Comparison of ENCODE assay signal across 8 cellular contexts in the genomic region with DNA sequence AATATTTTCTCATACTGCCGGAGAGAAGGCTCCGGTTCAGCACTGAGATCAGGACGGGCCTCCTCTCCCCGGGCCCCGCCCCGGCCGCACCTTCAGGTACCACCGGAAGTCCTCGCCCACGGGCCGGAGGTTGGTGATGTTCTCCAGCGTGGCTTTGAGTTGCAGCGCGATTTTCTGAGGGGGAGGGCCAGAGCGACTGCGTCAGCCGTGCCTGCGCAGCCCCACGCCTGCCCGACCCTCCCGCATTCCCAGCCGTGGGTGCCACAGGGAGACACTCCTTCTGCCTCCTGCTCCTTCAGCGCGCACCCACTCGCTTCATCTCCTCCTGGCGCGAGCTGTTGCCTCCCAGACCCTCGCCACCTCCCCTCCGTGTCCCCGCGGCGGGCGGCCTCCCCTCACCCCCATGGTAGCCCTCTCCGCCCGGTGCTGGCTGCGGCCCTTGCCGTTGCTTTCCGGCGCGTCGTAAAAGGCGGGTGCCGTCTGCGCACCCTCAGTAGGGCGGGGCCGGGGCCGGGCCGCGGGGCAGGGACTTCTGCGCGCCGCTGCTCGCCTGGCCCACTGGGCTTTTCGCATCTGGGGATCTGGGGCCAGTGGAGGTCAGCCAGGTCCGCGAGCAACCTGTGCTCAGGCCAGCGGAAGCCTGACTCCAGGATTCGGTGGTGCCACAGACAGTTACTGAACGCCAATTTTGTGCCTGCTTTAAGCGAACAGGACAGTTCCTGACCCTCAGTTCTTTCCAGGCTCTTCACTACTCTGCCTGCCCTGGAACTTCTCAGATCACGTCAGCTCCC. TPM values are rescaled to one million over a fixed set of nuclear protein-coding genes. Genes with fewer than 3 reads are reported as not detected.
A peak's percentile ranks its signal among the peaks of the same experiment; 100 is the strongest.
DNase-seq lines count a peak whose midpoint lies in the region; ATAC-seq and TF ChIP-seq lines count a peak whose summit lies in the region.

A gene (minus strand): TSS at position 464 of the 791 bp plus-strand sequence. CDS start 59 bp downstream, at position 405.

- peak; percentile 83 for DNase-seq in CD14-positive monocyte (ENCODE audit: low spot score)
- peak; percentile 97 for DNase-seq in NCI-H82 (lab: John Stamatoyannopoulos, UW)
- DNase-seq in activated CD4-positive, alpha-beta memory T cell treated with anti-CD3 and anti-CD28 coated beads, Interleukin-2, amount 10 ng/mL, durations not matched to agents 7 days and 5 days: peak; percentile 94
- peak; percentile 87 to 98 for DNase-seq in lower leg skin (ENCODE audit: low spot score in 2 of 2)
- peak; percentile 94 to 96 for DNase-seq in stimulated activated CD4-positive, alpha-beta T cell treated with anti-CD3 and anti-CD28 coated beads, Interleukin-4, amount 100 ng/mL, for 48 hours (ENCODE audit: low read depth in 2 of 2)

- peaks cover 16% of the 10 kb centered on the region in 2 donors for H3K36me3 Mint-ChIP-seq in CD14-positive monocyte
- H3K36me3 Mint-ChIP-seq in activated CD4-positive, alpha-beta memory T cell treated with anti-CD3 and anti-CD28 coated beads, Interleukin-2, amount 10 ng/mL, durations not matched to agents 7 days and 5 days (ENCODE audit: low read depth): peaks cover 11% of the 10 kb centered on the region

- H3K27me3 Mint-ChIP-seq in CD14-positive monocyte (ENCODE audit: low read depth in 3 of 3): peaks cover 0 to 3% (median 2%) of the 10 kb centered on the region in 3 donors
- H3K27me3 Mint-ChIP-seq in activated CD4-positive, alpha-beta memory T cell treated with anti-CD3 and anti-CD28 coated beads, Interleukin-2, amount 10 ng/mL, durations not matched to agents 7 days and 5 days: no peaks in the 10 kb centered on the region

- CTCF ChIA-PET in activated CD4-positive, alpha-beta memory T cell treated with anti-CD3 and anti-CD28 coated beads, Interleukin-2, amount 10 ng/mL, durations not matched to agents 7 days and 5 days (lab: Charles Lee): interaction anchor here (1.0 to 1.5 kb wide), 3 partner anchors 21 to 40 kb away, joined by 3 to 4 read pairs (median 3); no protein-coding TSS in a partner anchor

- H3K27ac ChIP-seq in duodenal mucosa (ENCODE audit: low read depth, low read length): peak within 1 kb of the TSS; percentile 99

- POLR2A ChIA-PET in activated CD4-positive, alpha-beta memory T cell treated with anti-CD3 and anti-CD28 coated beads, Interleukin-2, amount 10 ng/mL, durations not matched to agents 7 days and 5 days (lab: Charles Lee): interaction anchor here (1.0 to 4.0 kb wide), 7 partner anchors 9 to 106 kb away, joined by 3 to 38 read pairs (median 11); a partner anchor contains a TSS

- TF ChIP-seq POLR2A in lower leg skin (IDR thresholded peaks at IDR 0.05): peak in 1 of 2 donors; percentile 81

- no peaks in the 10 kb centered on the region for H3K9me3 ChIP-seq in duodenal mucosa (ENCODE audit: control insufficient read depth in 1 of 2, low read length in 2 of 2)

- H3K27ac Mint-ChIP-seq in CD14-positive monocyte: peak within 1 kb of the TSS; percentile 87 to 96 (median 92)
- peak within 1 kb of the TSS; percentile 92 for H3K27ac Mint-ChIP-seq in activated CD4-positive, alpha-beta memory T cell treated with anti-CD3 and anti-CD28 coated beads, Interleukin-2, amount 10 ng/mL, durations not matched to agents 7 days and 5 days

- H3K4me3 Mint-ChIP-seq in CD14-positive monocyte: peak within 1 kb of the TSS; percentile 87 to 94
- peak within 1 kb of the TSS; percentile 89 for H3K4me3 Mint-ChIP-seq in activated CD4-positive, alpha-beta memory T cell treated with anti-CD3 and anti-CD28 coated beads, Interleukin-2, amount 10 ng/mL, durations not matched to agents 7 days and 5 days

- ATAC-seq in GM19397 (IDR thresholded peaks at IDR 0.05; ENCODE audit: unreplicated experiment) (peak; percentile 91), HG03571 (IDR thresholded peaks at IDR 0.05; ENCODE audit: unreplicated experiment) (peak; percentile 90)

- H3K4me1 Mint-ChIP-seq in CD14-positive monocyte: peaks cover 33% of the 10 kb centered on the region
- H3K4me1 Mint-ChIP-seq in activated CD4-positive, alpha-beta memory T cell treated with anti-CD3 and anti-CD28 coated beads, Interleukin-2, amount 10 ng/mL, durations not matched to agents 7 days and 5 days: peaks cover 29% of the 10 kb centered on the region

- 0 to 1% methylated on average over 29 to 48 of the region's 61 CpGs for WGBS in lower leg skin, 2 donors

- no peaks in the 10 kb centered on the region for H3K27me3 ChIP-seq in duodenal mucosa (ENCODE audit: control insufficient read depth in 1 of 2, insufficient read depth in 2 of 2, low read length in 2 of 2)

- no peaks in the 10 kb centered on the region for H3K9me3 Mint-ChIP-seq in CD14-positive monocyte
- no peaks in the 10 kb centered on the region for H3K9me3 Mint-ChIP-seq in activated CD4-positive, alpha-beta memory T cell treated with anti-CD3 and anti-CD28 coated beads, Interleukin-2, amount 10 ng/mL, durations not matched to agents 7 days and 5 days

- H3K4me3 ChIP-seq in duodenal mucosa (ENCODE audit: low read depth in 1 of 2, low read length in 2 of 2): peak within 1 kb of the TSS; percentile 86 to 98
- peak within 1 kb of the TSS; percentile 64 for H3K4me3 ChIP-seq in lower leg skin (ENCODE audit: low read depth, poor library complexity, severe bottlenecking)

- H3K4me1 ChIP-seq in duodenal mucosa (ENCODE audit: control insufficient read depth in 1 of 2, insufficient read depth in 2 of 2, low read length in 2 of 2): peaks cover 12 to 13% of the 10 kb centered on the region in 2 donors

- TF ChIP-seq CTCF in CD14-positive monocyte (IDR thresholded peaks at IDR 0.05): no peak
- no peak for TF ChIP-seq CTCF in lower leg skin (IDR thresholded peaks at IDR 0.05)

- H3K36me3 ChIP-seq in duodenal mucosa (ENCODE audit: control insufficient read depth in 1 of 2, insufficient read depth in 2 of 2, low read length in 2 of 2): peaks cover 9 to 15% of the 10 kb centered on the region in 2 donors

- intact Hi-C loops in CD14-positive monocyte (cut with micrococcal nuclease): no loop called here
- intact Hi-C loops in lower leg skin (cut with DNase I; ENCODE audit: low total_unique reads): no loop called here

- peak within 1 kb of the TSS; percentile 87 to 99 for H3K9ac ChIP-seq in duodenal mucosa (ENCODE audit: low read depth in 1 of 2, low read length in 2 of 2)

RNA-seq across cellular contexts. Expression of the gene that starts here (rescaled TPM):
- polyA plus RNA-seq in CD14-positive monocyte: 10 to 100 TPM; 58.2 to 62.2 TPM
- total RNA-seq in activated CD4-positive, alpha-beta memory T cell treated with anti-CD3 and anti-CD28 coated beads, Interleukin-2, amount 10 ng/mL, durations not matched to agents 7 days and 5 days: 10 to 100 TPM; 38.2 to 41.3 TPM
- total RNA-seq in lower leg skin: 10 to 100 TPM; 19.1 to 39.8 (median 29.0) TPM

Comparison
In these comparisons a context has a peak if more than half of its experiments do, and no peak if none do; other contexts are left out.
1. Peak in every context shown above with its lines: DNase-seq, ATAC-seq, H3K4me3 ChIP-seq and H3K27ac ChIP-seq.